ENCODE assay signal across 18 cellular contexts in genomic region chr2:83633435-83633834, GRCh38.
DNase-seq lines count a peak whose midpoint lies in the region; ATAC-seq and TF ChIP-seq lines count a peak whose summit lies in the region.
"Had no signal": no experiment of that assay in that cellular context is flagged by ENCODE, and none has a peak within 500 bp of the region (broad histone marks: within the 10 kb centered on the region; RNA-seq: fewer than 3 reads in every experiment).

No MANE protein-coding gene starts in this region.

- no peaks in the 10 kb centered on the region for H3K9me3 ChIP-seq in adipocyte (ENCODE audit: control insufficient read depth, low read length)
- H3K9me3 ChIP-seq in BE2C: no peaks in the 10 kb centered on the region

- TF ChIP-seq CTCF in fibroblast of villous mesenchyme (IDR thresholded peaks at IDR 0.05; ENCODE audit: insufficient read depth, low read depth, low read length) (no peak), BE2C (IDR thresholded peaks at IDR 0.05; ENCODE audit: low read depth, low read length) (no peak)

- H3K4me3 ChIP-seq in adipocyte (ENCODE audit: low read length) (no peak overlapping the region), fibroblast of villous mesenchyme (ENCODE audit: low read depth, low read length) (no peak overlapping the region), BE2C (ENCODE audit: low read depth, low read length) (no peak overlapping the region)

- no peak overlapping the region for H3K9ac ChIP-seq in adipocyte (ENCODE audit: low read length)

- peak; percentile 39 for DNase-seq in EL
- DNase-seq in adipocyte (ENCODE audit: low read depth): peak; percentile 22
- DNase-seq in fibroblast of villous mesenchyme (ENCODE audit: low read depth): peak; percentile 3
- DNase-seq in NCI-H1105 treated with DMSO at 0.1 percent for 48 hours (lab: John Stamatoyannopoulos, UW): no peak
- no peak for DNase-seq in DMS79 (lab: John Stamatoyannopoulos, UW)
- DNase-seq in BE2C: no peak
- DNase-seq: C1 segment of cervical spinal cord; CD4-positive, CD25-positive, alpha-beta regulatory T cell; CD8-positive, alpha-beta memory T cell; COR-L47; DMS 273 treated with DMSO at 0.1 percent for 48 hours; DMS53; GF-D8; H9; Karpas-422; KBM-7 had no signal

- no peaks in the 10 kb centered on the region for H3K27me3 ChIP-seq in adipocyte (replicated peaks; ENCODE audit: control insufficient read depth, insufficient read depth, low read length)
- no peaks in the 10 kb centered on the region for H3K27me3 ChIP-seq in BE2C

- H3K4me1 ChIP-seq in adipocyte (ENCODE audit: control insufficient read depth, insufficient read depth, low read length): no peaks in the 10 kb centered on the region
- H3K4me1 ChIP-seq in BE2C: no peaks in the 10 kb centered on the region

- H3K36me3 ChIP-seq in adipocyte (ENCODE audit: control insufficient read depth, insufficient read depth, low read length, severe bottlenecking) (no peaks in the 10 kb centered on the region), BE2C (no peaks in the 10 kb centered on the region)

- ATAC-seq in GM19395 (IDR thresholded peaks at IDR 0.05; ENCODE audit: unreplicated experiment): no peak
- ATAC-seq: HepG2 had no signal

Comparison
In these comparisons a context has a peak if more than half of its experiments do, and no peak if none do; other contexts are left out.
1. DNase-seq: peak in EL (single experiment), adipocyte (single experiment) and fibroblast of villous mesenchyme (single experiment); none in NCI-H1105 treated with DMSO at 0.1 percent for 48 hours (single experiment), DMS79 (single experiment) and BE2C (single experiment).